ENCODE assay signal across 8 cellular contexts in the genomic region with DNA sequence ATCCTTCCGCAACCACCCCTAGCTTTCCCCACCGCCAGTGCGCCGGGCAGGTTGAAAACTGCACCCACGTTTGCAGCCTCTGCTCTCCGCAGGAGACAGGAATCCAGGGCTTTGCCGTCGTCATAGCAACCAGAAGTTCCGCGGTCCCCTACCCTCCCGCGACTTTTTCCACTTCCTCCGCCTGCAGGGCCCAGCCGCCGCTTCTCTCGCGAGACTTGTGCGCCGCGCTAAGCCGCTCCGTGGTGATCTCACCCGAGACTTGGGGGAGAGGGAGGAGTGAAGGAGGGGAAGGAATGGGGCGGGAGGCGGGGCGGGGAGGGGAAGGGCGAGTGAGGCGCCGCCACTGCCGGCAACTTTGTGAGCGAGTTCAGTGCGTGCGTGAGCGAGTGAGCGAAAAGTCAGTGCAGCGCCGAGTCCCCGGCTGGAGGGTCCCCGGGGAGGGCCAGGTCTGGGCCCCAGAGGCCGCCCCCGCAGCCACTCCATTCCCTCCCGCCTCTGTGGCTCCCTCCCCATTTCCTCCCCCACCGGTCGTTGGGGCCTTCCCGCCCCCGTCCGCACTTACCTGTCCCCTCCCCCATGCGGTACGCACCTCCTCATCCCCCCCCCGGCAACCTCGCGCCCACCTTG. TPM values are rescaled to one million over a fixed set of nuclear protein-coding genes. Genes with fewer than 3 reads are reported as not detected.
A peak's percentile ranks its signal among the peaks of the same experiment; 100 is the strongest.
DNase-seq lines count a peak whose midpoint lies in the region; ATAC-seq and TF ChIP-seq lines count a peak whose summit lies in the region.

A gene (plus strand): TSS at position 370 of the 627 bp plus-strand sequence.

- H2AK9ac ChIP-seq in IMR-90 (replicated peaks; ENCODE audit: low read depth, low read length, poor library complexity): peak within 1 kb of the TSS; percentile 70

- H2BK20ac ChIP-seq in IMR-90 (ENCODE audit: low read depth, low read length): peak within 1 kb of the TSS; percentile 57; the same call in 1 of the 2 replicates

- H3K9ac ChIP-seq in IMR-90 (ENCODE audit: low read depth, low read length): peak within 1 kb of the TSS; percentile 85

- H3K27me3 ChIP-seq in IMR-90 (ENCODE audit: control insufficient read depth, insufficient read depth, low read length): no peaks in the 10 kb centered on the region
- no peaks in the 10 kb centered on the region for H3K27me3 ChIP-seq in mononuclear cell (ENCODE audit: insufficient read depth, low read length)

- BruUV-seq in IMR-90 (replicated peaks; lab: Mats Ljungman, UMichigan): no TSS peak

- DNase-seq in DMS 273 (lab: John Stamatoyannopoulos, UW; ENCODE audit: unreplicated experiment) (peak; percentile 99), IMR-90 (peak; percentile 99), OCI-M1 (lab: John Stamatoyannopoulos, UW) (peak; percentile 95), activated T-cell treated with anti-CD3 and anti-CD28 coated beads for 24 hours (ENCODE audit: low read depth) (peak; percentile 97), epidermal melanocyte (ENCODE audit: insufficient read length, low spot score) (peak; percentile 94)
- peak; percentile 93 to 98 for DNase-seq in stimulated activated CD8-positive, alpha-beta memory T cell treated with anti-CD3 and anti-CD28 coated beads, Interleukin-4, amount 100 ng/mL, for 1 hour (ENCODE audit: low read depth in 2 of 2, low spot score in 1 of 2)

- TF ChIP-seq CTCF in IMR-90 (conservative IDR thresholded peaks at IDR 0.05; ENCODE audit: low read depth, low read length): no peak

- CTCF ChIA-PET in IMR-90 (lab: Yijun Ruan, JAX): no interaction called here

- H3K9me3 ChIP-seq in IMR-90 (ENCODE audit: control insufficient read depth, insufficient read depth, low read length) (no peaks in the 10 kb centered on the region), mononuclear cell (ENCODE audit: low read depth, low read length) (no peaks in the 10 kb centered on the region)

- peak within 1 kb of the TSS; percentile 80 for H2AK5ac ChIP-seq in IMR-90 (ENCODE audit: low read depth, low read length)

- H3K27ac ChIP-seq in IMR-90 (ENCODE audit: insufficient read depth, low read length): peak within 1 kb of the TSS; percentile 91

- no peaks in the 10 kb centered on the region for H3K36me3 ChIP-seq in IMR-90 (ENCODE audit: control insufficient read depth, insufficient read depth, low read length)

- peak within 1 kb of the TSS; percentile 18 to 74 for H4K8ac ChIP-seq in IMR-90 (ENCODE audit: low read depth in 2 of 2, low read length in 2 of 2)

- H3K14ac ChIP-seq in IMR-90 (replicated peaks; ENCODE audit: low read depth, low read length): peak within 1 kb of the TSS; percentile 80

- H2BK120ac ChIP-seq in IMR-90 (ENCODE audit: low read depth, low read length): peak within 1 kb of the TSS; percentile 69

- no peaks in the 10 kb centered on the region for H4K20me1 ChIP-seq in IMR-90 (ENCODE audit: insufficient read depth, low read length)

- H2BK5ac ChIP-seq in IMR-90 (ENCODE audit: low read depth, low read length, poor library complexity, severe bottlenecking): peak within 1 kb of the TSS; percentile 92

- peak within 1 kb of the TSS; percentile 86 for H3K4ac ChIP-seq in IMR-90 (ENCODE audit: low read depth, low read length)

- H3K4me1 ChIP-seq in IMR-90 (ENCODE audit: control insufficient read depth, insufficient read depth, low read length): peaks cover 5% of the 10 kb centered on the region
- H3K4me1 ChIP-seq in mononuclear cell (ENCODE audit: insufficient read depth, low read length): peaks cover 40% of the 10 kb centered on the region

- peak within 1 kb of the TSS; percentile 84 for H4K91ac ChIP-seq in IMR-90 (ENCODE audit: insufficient read depth, low read depth, low read length)

- H3K4me3 ChIP-seq in IMR-90 (ENCODE audit: insufficient read depth, low read depth, low read length) (peak within 1 kb of the TSS; percentile 96), mononuclear cell (ENCODE audit: low read length) (peak within 1 kb of the TSS; percentile 88)

- H3K9me1 ChIP-seq in IMR-90 (ENCODE audit: insufficient read depth, low read length): no peaks in the 10 kb centered on the region; the same call in 1 of the 2 replicates

- peaks cover 4 to 28% of the 10 kb centered on the region in 2 experiments; a peak in 3 of 4 replicates for H3K79me1 ChIP-seq in IMR-90 (ENCODE audit: low read depth in 1 of 2, low read length in 2 of 2)

- peak within 1 kb of the TSS; percentile 97 for H3K4me2 ChIP-seq in IMR-90 (ENCODE audit: low read depth, low read length)

- peak within 1 kb of the TSS; percentile 0; the same call in 1 of the 3 replicates for H2BK15ac ChIP-seq in IMR-90 (ENCODE audit: low read depth, low read length)

- H3K18ac ChIP-seq in IMR-90 (ENCODE audit: low read depth, low read length): peak within 1 kb of the TSS; percentile 56

- ATAC-seq in GM21528 (IDR thresholded peaks at IDR 0.05; ENCODE audit: low FRiP score, unreplicated experiment): peak; percentile 71
- ATAC-seq in IMR-90 (ENCODE audit: low read depth): peak; percentile 91

- peak; percentile 12 for TF ChIP-seq RAD21 in IMR-90 (IDR thresholded peaks at IDR 0.05; ENCODE audit: low read length)

- in situ Hi-C loops in IMR-90 (cut with MboI; ENCODE audit: low sequenced_read_pairs): no loop called here

- intact Hi-C loops in IMR-90 (cut with micrococcal nuclease): loop anchor here (1.0 to 5.0 kb wide), 8 partner anchors 52 to 537 kb away; no protein-coding TSS in a partner anchor

- H4K5ac ChIP-seq in IMR-90 (ENCODE audit: low read depth, low read length): peak within 1 kb of the TSS; percentile 55

- peak; percentile 94 for TF ChIP-seq POLR2A in IMR-90 (IDR thresholded peaks at IDR 0.05; ENCODE audit: low read depth, low read length)

- peak within 1 kb of the TSS; percentile 77 for H3K56ac ChIP-seq in IMR-90 (ENCODE audit: extremely low read depth, insufficient read depth, low read length)

- POLR2A ChIA-PET in IMR-90 (lab: Charles Lee; ENCODE audit: unreplicated experiment): no interaction called here

- dilution Hi-C loops in IMR-90 (cut with HindIII; ENCODE audit: low sequenced_read_pairs, unreplicated experiment): no loop called here

- 0% methylated on average over 2 of the region's 52 CpGs; no CpG with 5 or more reads in 1 of the 2 experiments for WGBS in IMR-90 (ENCODE audit: extremely low coverage in 2 of 2, insufficient read length in 1 of 2), 2 experiments

- peak within 1 kb of the TSS; percentile 87 for H2AFZ ChIP-seq in IMR-90 (replicated peaks; ENCODE audit: low read length, poor library complexity)

- H3K23ac ChIP-seq in IMR-90 (ENCODE audit: low read depth, low read length): peak within 1 kb of the TSS; percentile 93

TF ChIP-seq in IMR-90, 13 proteins besides CTCF, POLR2A, EP300 and RAD21:
- no peak for TF ChIP-seq RCOR1 (IDR thresholded peaks at IDR 0.05; ENCODE audit: insufficient replicate concordance, low read length)
- TF ChIP-seq, protein P1, sequence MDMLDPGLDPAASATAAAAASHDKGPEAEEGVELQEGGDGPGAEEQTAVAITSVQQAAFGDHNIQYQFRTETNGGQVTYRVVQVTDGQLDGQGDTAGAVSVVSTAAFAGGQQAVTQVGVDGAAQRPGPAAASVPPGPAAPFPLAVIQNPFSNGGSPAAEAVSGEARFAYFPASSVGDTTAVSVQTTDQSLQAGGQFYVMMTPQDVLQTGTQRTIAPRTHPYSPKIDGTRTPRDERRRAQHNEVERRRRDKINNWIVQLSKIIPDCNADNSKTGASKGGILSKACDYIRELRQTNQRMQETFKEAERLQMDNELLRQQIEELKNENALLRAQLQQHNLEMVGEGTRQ (IDR thresholded peaks at IDR 0.05; ENCODE audit: low read depth, low read length): no peak
- peak; percentile 5; the same call in 1 of the 2 replicates for TF ChIP-seq SMC3 (IDR thresholded peaks at IDR 0.05; ENCODE audit: low read depth, low read length)
- TF ChIP-seq CEBPB (IDR thresholded peaks at IDR 0.05; ENCODE audit: low read depth, low read length): no peak
- peak; percentile 93 for TF ChIP-seq MXI1 (IDR thresholded peaks at IDR 0.05; ENCODE audit: borderline replicate concordance, low read depth, low read length)
- TF ChIP-seq, protein P2, sequence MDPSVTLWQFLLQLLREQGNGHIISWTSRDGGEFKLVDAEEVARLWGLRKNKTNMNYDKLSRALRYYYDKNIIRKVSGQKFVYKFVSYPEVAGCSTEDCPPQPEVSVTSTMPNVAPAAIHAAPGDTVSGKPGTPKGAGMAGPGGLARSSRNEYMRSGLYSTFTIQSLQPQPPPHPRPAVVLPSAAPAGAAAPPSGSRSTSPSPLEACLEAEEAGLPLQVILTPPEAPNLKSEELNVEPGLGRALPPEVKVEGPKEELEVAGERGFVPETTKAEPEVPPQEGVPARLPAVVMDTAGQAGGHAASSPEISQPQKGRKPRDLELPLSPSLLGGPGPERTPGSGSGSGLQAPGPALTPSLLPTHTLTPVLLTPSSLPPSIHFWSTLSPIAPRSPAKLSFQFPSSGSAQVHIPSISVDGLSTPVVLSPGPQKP (IDR thresholded peaks at IDR 0.05; ENCODE audit: borderline replicate concordance, low read depth, low read length): no peak
- TF ChIP-seq FOS (IDR thresholded peaks at IDR 0.05; ENCODE audit: low read depth, low read length): no peak
- peak; percentile 85; the same call in 1 of the 2 replicates for TF ChIP-seq MAZ (IDR thresholded peaks at IDR 0.05; ENCODE audit: borderline replicate concordance, low read depth, low read length)
- TF ChIP-seq NFE2L2 (IDR thresholded peaks at IDR 0.05; ENCODE audit: low read depth, low read length): no peak
- TF ChIP-seq CHD1 (IDR thresholded peaks at IDR 0.05; ENCODE audit: low read depth, low read length): no peak

RNA-seq across cellular contexts. Expression of the gene that starts here (rescaled TPM):
- total RNA-seq in IMR-90 (2012; rRNA removed): 21.5 and 24.7 TPM in 2 replicates
- 23.9 and 24.5 TPM in 2 replicates for polyA plus RNA-seq in IMR-90 (2012; rRNA removed)
- polyA plus RNA-seq in IMR-90 (2012; cell fraction: cytosol; rRNA removed): 12.9 and 17.5 TPM in 2 replicates
- polyA plus RNA-seq in IMR-90 (2012; cell fraction: nucleus; rRNA removed; ENCODE audit: low replicate concordance): 67.8 and 91.1 TPM in 2 replicates
- 56.0 TPM for total RNA-seq in mononuclear cell

Comparison
In these comparisons a context has a peak if more than half of its experiments do, and no peak if none do; other contexts are left out.
1. Peak in every context shown above with its lines: DNase-seq, ATAC-seq, H3K4me3 ChIP-seq and H3K27ac ChIP-seq.